Comparison of ENCODE assay signal across 1 cellular context in the genomic region with DNA sequence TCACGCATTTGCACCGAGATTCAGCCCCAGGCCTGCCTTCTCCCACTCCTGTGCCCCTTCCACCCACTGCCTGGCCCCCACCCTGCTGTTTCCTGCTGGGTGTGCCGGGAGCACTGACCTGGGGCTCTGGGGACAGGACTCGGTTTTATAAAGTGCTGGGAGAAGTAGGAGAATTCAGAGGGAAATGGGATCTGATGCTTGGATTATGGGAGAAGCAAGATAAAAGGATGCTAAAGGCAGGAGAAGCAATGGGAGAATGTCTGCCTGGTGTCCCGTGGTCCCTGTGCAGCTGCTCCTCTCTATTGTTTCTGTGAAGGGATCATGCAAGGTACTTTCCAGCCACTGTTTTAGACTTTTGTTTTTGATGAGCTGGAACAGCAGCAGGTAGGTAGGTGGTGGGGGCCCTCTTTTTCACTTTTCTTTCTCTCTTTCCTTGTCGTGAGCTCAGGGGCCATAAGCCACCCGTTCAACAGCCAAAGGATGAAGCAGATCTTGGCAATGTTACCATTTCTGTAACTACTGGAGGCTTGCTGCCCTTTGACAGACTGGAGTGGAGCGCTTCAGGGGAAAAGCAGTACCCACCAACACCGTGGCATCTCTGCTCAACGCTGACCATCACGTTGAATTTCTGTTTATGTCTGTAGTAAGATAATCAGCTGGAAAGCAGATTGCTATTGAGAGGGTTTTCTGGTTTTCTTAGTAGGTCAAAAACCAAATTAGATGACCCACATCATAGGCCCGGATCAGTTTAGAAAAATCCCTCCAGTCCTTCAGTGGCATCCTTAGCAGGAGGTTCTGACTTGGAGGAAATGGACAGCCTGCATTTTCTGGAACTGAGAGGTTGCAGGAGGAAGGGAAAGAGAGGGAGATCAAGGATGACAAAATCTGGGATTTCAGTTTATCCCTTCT.
TF ChIP-seq lines count a peak whose summit lies in the region.

No MANE protein-coding gene starts in this region.

TF ChIP-seq in GM12878, 131 proteins besides CTCF, POLR2A, EP300 and RAD21 (continued from another document and continues in another):
- no peak for TF ChIP-seq E4F1 (IDR thresholded peaks at IDR 0.05; ENCODE audit: borderline replicate concordance, partially characterized antibody)
- peak; percentile 90 for TF ChIP-seq EED (IDR thresholded peaks at IDR 0.05; ENCODE audit: low read depth)
- no peak; the same call in 1 of the 2 replicates for TF ChIP-seq SMAD5 (IDR thresholded peaks at IDR 0.05; ENCODE audit: low read depth)
- no peak for TF ChIP-seq BRCA1 (IDR thresholded peaks at IDR 0.05; ENCODE audit: low read depth, low read length)
- no peak; the same call in none of the 2 replicates for TF ChIP-seq NBN (IDR thresholded peaks at IDR 0.05)
- TF ChIP-seq ZNF24 (IDR thresholded peaks at IDR 0.05): no peak; the same call in 1 of the 2 replicates
- TF ChIP-seq RB1 (IDR thresholded peaks at IDR 0.05; ENCODE audit: borderline replicate concordance): no peak
- TF ChIP-seq SUZ12 (IDR thresholded peaks at IDR 0.05; ENCODE audit: unreplicated experiment): no peak
- TF ChIP-seq EZH2 (IDR thresholded peaks at IDR 0.05; ENCODE audit: borderline replicate concordance, control insufficient read depth, low read depth, low read length): no peak
- TF ChIP-seq BCL11A (IDR thresholded peaks at IDR 0.05; ENCODE audit: low read depth, low read length): no peak; the same call in 1 of the 2 replicates
- TF ChIP-seq CREM (IDR thresholded peaks at IDR 0.05; ENCODE audit: low read depth): peak; percentile 73
- TF ChIP-seq RBBP5 (conservative IDR thresholded peaks at IDR 0.05): no peak
- no peak for TF ChIP-seq ZBTB33 (IDR thresholded peaks at IDR 0.05)
- TF ChIP-seq ETV6 (conservative IDR thresholded peaks at IDR 0.05 in 1 of 2, IDR thresholded peaks at IDR 0.05 in 1 of 2; ENCODE audit: borderline replicate concordance in 1 of 2, low read depth in 1 of 2): peak in 1 of 2 experiments; percentile 81; a peak in 2 of 4 replicates
- no peak; the same call in 1 of the 2 replicates for TF ChIP-seq PKNOX1 (IDR thresholded peaks at IDR 0.05)
- no peak for TF ChIP-seq NRF1 (conservative IDR thresholded peaks at IDR 0.05; ENCODE audit: low read depth, low read length)
- TF ChIP-seq YBX1 (IDR thresholded peaks at IDR 0.05): no peak
- TF ChIP-seq, protein P1, sequence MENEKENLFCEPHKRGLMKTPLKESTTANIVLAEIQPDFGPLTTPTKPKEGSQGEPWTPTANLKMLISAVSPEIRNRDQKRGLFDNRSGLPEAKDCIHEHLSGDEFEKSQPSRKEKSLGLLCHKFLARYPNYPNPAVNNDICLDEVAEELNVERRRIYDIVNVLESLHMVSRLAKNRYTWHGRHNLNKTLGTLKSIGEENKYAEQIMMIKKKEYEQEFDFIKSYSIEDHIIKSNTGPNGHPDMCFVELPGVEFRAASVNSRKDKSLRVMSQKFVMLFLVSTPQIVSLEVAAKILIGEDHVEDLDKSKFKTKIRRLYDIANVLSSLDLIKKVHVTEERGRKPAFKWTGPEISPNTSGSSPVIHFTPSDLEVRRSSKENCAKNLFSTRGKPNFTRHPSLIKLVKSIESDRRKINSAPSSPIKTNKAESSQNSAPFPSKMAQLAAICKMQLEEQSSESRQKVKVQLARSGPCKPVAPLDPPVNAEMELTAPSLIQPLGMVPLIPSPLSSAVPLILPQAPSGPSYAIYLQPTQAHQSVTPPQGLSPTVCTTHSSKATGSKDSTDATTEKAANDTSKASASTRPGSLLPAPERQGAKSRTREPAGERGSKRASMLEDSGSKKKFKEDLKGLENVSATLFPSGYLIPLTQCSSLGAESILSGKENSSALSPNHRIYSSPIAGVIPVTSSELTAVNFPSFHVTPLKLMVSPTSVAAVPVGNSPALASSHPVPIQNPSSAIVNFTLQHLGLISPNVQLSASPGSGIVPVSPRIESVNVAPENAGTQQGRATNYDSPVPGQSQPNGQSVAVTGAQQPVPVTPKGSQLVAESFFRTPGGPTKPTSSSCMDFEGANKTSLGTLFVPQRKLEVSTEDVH (IDR thresholded peaks at IDR 0.05; ENCODE audit: low read depth, partially characterized antibody): no peak
- TF ChIP-seq, protein P2, sequence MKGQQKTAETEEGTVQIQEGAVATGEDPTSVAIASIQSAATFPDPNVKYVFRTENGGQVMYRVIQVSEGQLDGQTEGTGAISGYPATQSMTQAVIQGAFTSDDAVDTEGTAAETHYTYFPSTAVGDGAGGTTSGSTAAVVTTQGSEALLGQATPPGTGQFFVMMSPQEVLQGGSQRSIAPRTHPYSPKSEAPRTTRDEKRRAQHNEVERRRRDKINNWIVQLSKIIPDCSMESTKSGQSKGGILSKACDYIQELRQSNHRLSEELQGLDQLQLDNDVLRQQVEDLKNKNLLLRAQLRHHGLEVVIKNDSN (IDR thresholded peaks at IDR 0.05; ENCODE audit: borderline replicate concordance, extremely low read length, insufficient read depth, low read depth, low read length): no peak
- no peak for TF ChIP-seq SRF (IDR thresholded peaks at IDR 0.05; ENCODE audit: low read depth in 2 of 2, low read length in 2 of 2)
- TF ChIP-seq SREBF1 (IDR thresholded peaks at IDR 0.05; ENCODE audit: low read length): no peak
- TF ChIP-seq WRNIP1 (IDR thresholded peaks at IDR 0.05; ENCODE audit: borderline replicate concordance, low read depth, low read length): no peak
- TF ChIP-seq RCOR1 (conservative IDR thresholded peaks at IDR 0.05; ENCODE audit: low read depth, low read length): 0 out of 2 replicates have a peak, but pooled peaks have one; percentile 10
- TF ChIP-seq NFYA (IDR thresholded peaks at IDR 0.05; ENCODE audit: borderline replicate concordance, low read depth, low read length): no peak
- no peak; the same call in 1 of the 2 replicates for TF ChIP-seq BACH1 (IDR thresholded peaks at IDR 0.05; ENCODE audit: borderline replicate concordance)
- no peak for TF ChIP-seq HDAC6 (IDR thresholded peaks at IDR 0.05; ENCODE audit: unreplicated experiment)
- no peak for TF ChIP-seq TARDBP (IDR thresholded peaks at IDR 0.05; ENCODE audit: borderline replicate concordance)
- no peak for TF ChIP-seq NR2C2 (IDR thresholded peaks at IDR 0.05; ENCODE audit: borderline replicate concordance, control insufficient read depth, insufficient read length, low read depth)
- 0 out of 2 replicates have a peak, but pooled peaks have one; percentile 19 for TF ChIP-seq CHD1 (IDR thresholded peaks at IDR 0.05; ENCODE audit: low read depth, low read length)
- TF ChIP-seq, protein P3, sequence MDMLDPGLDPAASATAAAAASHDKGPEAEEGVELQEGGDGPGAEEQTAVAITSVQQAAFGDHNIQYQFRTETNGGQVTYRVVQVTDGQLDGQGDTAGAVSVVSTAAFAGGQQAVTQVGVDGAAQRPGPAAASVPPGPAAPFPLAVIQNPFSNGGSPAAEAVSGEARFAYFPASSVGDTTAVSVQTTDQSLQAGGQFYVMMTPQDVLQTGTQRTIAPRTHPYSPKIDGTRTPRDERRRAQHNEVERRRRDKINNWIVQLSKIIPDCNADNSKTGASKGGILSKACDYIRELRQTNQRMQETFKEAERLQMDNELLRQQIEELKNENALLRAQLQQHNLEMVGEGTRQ (IDR thresholded peaks at IDR 0.05; ENCODE audit: borderline replicate concordance, low read depth, low read length): no peak
- TF ChIP-seq NR2F1 (conservative IDR thresholded peaks at IDR 0.05): no peak
- TF ChIP-seq POLR2AphosphoS5 (IDR thresholded peaks at IDR 0.05; ENCODE audit: low read length): peak; percentile 52; the same call in 1 of the 2 replicates
- TF ChIP-seq, protein P4, sequence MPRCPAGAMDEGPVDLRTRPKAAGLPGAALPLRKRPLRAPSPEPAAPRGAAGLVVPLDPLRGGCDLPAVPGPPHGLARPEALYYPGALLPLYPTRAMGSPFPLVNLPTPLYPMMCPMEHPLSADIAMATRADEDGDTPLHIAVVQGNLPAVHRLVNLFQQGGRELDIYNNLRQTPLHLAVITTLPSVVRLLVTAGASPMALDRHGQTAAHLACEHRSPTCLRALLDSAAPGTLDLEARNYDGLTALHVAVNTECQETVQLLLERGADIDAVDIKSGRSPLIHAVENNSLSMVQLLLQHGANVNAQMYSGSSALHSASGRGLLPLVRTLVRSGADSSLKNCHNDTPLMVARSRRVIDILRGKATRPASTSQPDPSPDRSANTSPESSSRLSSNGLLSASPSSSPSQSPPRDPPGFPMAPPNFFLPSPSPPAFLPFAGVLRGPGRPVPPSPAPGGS (IDR thresholded peaks at IDR 0.05; ENCODE audit: borderline replicate concordance, insufficient read depth, low read depth, low read length, poor library complexity, severe bottlenecking): no peak
- TF ChIP-seq POLR2AphosphoS2 (IDR thresholded peaks at IDR 0.05; ENCODE audit: low read depth, low read length): peak; percentile 6; the same call in 1 of the 2 replicates
- TF ChIP-seq MTA2 (IDR thresholded peaks at IDR 0.05; ENCODE audit: low read depth): peak; percentile 57
- TF ChIP-seq RELA (IDR thresholded peaks at IDR 0.05; ENCODE audit: borderline replicate concordance, partially characterized antibody): peak; percentile 93
- TF ChIP-seq, protein P5, sequence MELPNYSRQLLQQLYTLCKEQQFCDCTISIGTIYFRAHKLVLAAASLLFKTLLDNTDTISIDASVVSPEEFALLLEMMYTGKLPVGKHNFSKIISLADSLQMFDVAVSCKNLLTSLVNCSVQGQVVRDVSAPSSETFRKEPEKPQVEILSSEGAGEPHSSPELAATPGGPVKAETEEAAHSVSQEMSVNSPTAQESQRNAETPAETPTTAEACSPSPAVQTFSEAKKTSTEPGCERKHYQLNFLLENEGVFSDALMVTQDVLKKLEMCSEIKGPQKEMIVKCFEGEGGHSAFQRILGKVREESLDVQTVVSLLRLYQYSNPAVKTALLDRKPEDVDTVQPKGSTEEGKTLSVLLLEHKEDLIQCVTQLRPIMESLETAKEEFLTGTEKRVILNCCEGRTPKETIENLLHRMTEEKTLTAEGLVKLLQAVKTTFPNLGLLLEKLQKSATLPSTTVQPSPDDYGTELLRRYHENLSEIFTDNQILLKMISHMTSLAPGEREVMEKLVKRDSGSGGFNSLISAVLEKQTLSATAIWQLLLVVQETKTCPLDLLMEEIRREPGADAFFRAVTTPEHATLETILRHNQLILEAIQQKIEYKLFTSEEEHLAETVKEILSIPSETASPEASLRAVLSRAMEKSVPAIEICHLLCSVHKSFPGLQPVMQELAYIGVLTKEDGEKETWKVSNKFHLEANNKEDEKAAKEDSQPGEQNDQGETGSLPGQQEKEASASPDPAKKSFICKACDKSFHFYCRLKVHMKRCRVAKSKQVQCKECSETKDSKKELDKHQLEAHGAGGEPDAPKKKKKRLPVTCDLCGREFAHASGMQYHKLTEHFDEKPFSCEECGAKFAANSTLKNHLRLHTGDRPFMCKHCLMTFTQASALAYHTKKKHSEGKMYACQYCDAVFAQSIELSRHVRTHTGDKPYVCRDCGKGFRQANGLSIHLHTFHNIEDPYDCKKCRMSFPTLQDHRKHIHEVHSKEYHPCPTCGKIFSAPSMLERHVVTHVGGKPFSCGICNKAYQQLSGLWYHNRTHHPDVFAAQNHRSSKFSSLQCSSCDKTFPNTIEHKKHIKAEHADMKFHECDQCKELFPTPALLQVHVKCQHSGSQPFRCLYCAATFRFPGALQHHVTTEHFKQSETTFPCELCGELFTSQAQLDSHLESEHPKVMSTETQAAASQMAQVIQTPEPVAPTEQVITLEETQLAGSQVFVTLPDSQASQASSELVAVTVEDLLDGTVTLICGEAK (IDR thresholded peaks at IDR 0.05; ENCODE audit: borderline replicate concordance): no peak
- TF ChIP-seq FOS (IDR thresholded peaks at IDR 0.05; ENCODE audit: borderline replicate concordance, extremely low read depth, insufficient read length): no peak
- TF ChIP-seq PAX8 (IDR thresholded peaks at IDR 0.05): no peak
- TF ChIP-seq, protein P6, sequence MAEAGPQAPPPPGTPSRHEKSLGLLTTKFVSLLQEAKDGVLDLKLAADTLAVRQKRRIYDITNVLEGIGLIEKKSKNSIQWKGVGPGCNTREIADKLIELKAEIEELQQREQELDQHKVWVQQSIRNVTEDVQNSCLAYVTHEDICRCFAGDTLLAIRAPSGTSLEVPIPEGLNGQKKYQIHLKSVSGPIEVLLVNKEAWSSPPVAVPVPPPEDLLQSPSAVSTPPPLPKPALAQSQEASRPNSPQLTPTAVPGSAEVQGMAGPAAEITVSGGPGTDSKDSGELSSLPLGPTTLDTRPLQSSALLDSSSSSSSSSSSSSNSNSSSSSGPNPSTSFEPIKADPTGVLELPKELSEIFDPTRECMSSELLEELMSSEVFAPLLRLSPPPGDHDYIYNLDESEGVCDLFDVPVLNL (IDR thresholded peaks at IDR 0.05; ENCODE audit: low read depth, low read length): no peak
- TF ChIP-seq IKZF1 (conservative IDR thresholded peaks at IDR 0.05): peak; percentile 91
